9 cellular contexts compared by ENCODE assay signal in the genomic region with DNA sequence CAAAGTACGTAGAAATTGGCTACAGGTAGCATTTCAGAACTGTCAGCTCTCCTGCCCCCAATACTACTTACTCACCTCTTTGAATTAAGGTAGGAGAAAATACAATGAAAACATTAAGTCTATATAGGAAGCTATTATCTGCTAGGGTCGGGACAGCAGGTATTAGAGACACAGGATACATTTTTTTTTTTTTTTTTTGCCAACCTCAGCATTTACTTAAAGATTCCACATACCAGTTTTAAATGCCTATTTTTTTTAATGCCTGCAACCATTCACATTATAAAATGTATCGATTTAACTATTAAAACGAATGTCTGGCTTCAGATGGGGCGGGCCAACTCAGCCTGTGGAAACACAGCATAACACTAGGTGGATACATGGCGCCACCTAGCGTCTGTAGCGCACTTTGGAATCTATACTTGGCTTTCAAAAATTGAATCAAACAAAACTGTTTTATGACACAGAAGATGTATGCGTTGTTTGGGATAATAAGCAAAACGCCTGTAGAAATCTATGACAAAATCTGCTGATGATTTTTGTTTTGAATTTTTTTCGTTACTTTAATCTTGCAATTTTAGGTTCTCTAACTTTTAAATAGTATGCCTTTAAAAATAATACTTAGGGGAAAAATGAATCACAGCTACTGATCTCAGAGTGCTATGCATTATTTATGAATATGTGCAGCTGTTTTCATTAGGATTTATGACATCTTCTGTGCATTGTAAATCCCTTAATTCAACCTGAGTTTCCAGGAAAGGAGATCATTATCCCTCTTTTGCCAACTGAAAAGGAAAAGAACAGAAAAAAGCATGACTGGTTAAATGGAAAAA.
A peak's percentile ranks its signal among the peaks of the same experiment; 100 is the strongest.
DNase-seq lines count a peak whose midpoint lies in the region; ATAC-seq and TF ChIP-seq lines count a peak whose summit lies in the region.
"Had no signal": no experiment of that assay in that cellular context is flagged by ENCODE, and none has a peak within 500 bp of the region (broad histone marks: within the 10 kb centered on the region; RNA-seq: fewer than 3 reads in every experiment).

No MANE protein-coding gene starts in this region.

- H3K9ac ChIP-seq in endodermal cell (ENCODE audit: extremely low read depth, low read length, poor library complexity, severe bottlenecking), result no peak overlapping the region

- no peaks in the 10 kb centered on the region for H3K9me3 Mint-ChIP-seq in activated CD8-positive, alpha-beta T cell treated with anti-CD3 and anti-CD28 coated beads, Interleukin-2, amount 10 ng/mL, durations not matched to agents 7 days and 5 days (ENCODE audit: insufficient read depth)
- H3K9me3 Mint-ChIP-seq in endodermal cell, result no peaks in the 10 kb centered on the region
- H3K9me3 Mint-ChIP-seq: dendritic cell treated with granulocyte-macrophage colony-stimulating factor and Interleukin-4, amounts not matched to agents 40 ng/mL and 50 ng/mL, for 4 days had no signal

- H3K4me1 Mint-ChIP-seq in activated CD8-positive, alpha-beta T cell treated with anti-CD3 and anti-CD28 coated beads, Interleukin-2, amount 10 ng/mL, durations not matched to agents 7 days and 5 days (ENCODE audit: low read depth), result no peaks in the 10 kb centered on the region
- no peaks in the 10 kb centered on the region for H3K4me1 Mint-ChIP-seq in endodermal cell

- CTCF ChIA-PET in activated CD8-positive, alpha-beta T cell treated with anti-CD3 and anti-CD28 coated beads, Interleukin-2, amount 10 ng/mL, durations not matched to agents 7 days and 5 days (lab: Charles Lee), result interaction anchor here (0.8 to 2.8 kb wide), 10 partner anchors 9 to 1142 kb away, joined by 3 to 28 read pairs (median 3); no protein-coding TSS in a partner anchor

- no peaks in the 10 kb centered on the region for H3K36me3 ChIP-seq in endodermal cell (ENCODE audit: control insufficient read depth, insufficient read depth, low read length)

- no peaks in the 10 kb centered on the region for H3K9me3 ChIP-seq in endodermal cell (ENCODE audit: control insufficient read depth, low read length)

- WGBS in endodermal cell (ENCODE audit: insufficient coverage in 1 of 2, insufficient read length in 1 of 2), 2 experiments, result 30 to 35% methylated on average over 4 to 11 of the region's 11 CpGs

- no peaks in the 10 kb centered on the region for H3K4me1 ChIP-seq in endodermal cell (ENCODE audit: control insufficient read depth, insufficient read depth, low read length)

- peak; percentile 74 for DNase-seq in COLO829 (ENCODE audit: low spot score)
- peak; percentile 84 for DNase-seq in NCI-H748 treated with DMSO at 0.1 percent for 48 hours (lab: John Stamatoyannopoulos, UW)
- peak; percentile 83 for DNase-seq in activated CD8-positive, alpha-beta T cell treated with anti-CD3 and anti-CD28 coated beads, Interleukin-2, amount 10 ng/mL, durations not matched to agents 7 days and 5 days
- peak; percentile 86 for DNase-seq in endodermal cell
- DNase-seq in mucosa of gallbladder (ENCODE audit: low spot score), result peak; percentile 71
- DNase-seq in stimulated activated CD8-positive, alpha-beta memory T cell treated with anti-CD3 and anti-CD28 coated beads, Interleukin-7, amount 100 ng/mL, for 1 hour (ENCODE audit: low read depth in 2 of 2), result peak; percentile 28 to 61

- no peak overlapping the region for H3K4me3 ChIP-seq in endodermal cell (ENCODE audit: low read length)

- peak; percentile 96 for TF ChIP-seq CTCF in endodermal cell (conservative IDR thresholded peaks at IDR 0.05)

- no peak overlapping the region for H3K27ac Mint-ChIP-seq in activated CD8-positive, alpha-beta T cell treated with anti-CD3 and anti-CD28 coated beads, Interleukin-2, amount 10 ng/mL, durations not matched to agents 7 days and 5 days
- H3K27ac Mint-ChIP-seq in endodermal cell, result no peak overlapping the region
- H3K27ac Mint-ChIP-seq: dendritic cell treated with granulocyte-macrophage colony-stimulating factor and Interleukin-4, amounts not matched to agents 40 ng/mL and 50 ng/mL, for 4 days had no signal

- no peak overlapping the region for H3K4me3 Mint-ChIP-seq in activated CD8-positive, alpha-beta T cell treated with anti-CD3 and anti-CD28 coated beads, Interleukin-2, amount 10 ng/mL, durations not matched to agents 7 days and 5 days
- H3K4me3 Mint-ChIP-seq in endodermal cell, result no peak overlapping the region
- H3K4me3 Mint-ChIP-seq: dendritic cell treated with granulocyte-macrophage colony-stimulating factor and Interleukin-4, amounts not matched to agents 40 ng/mL and 50 ng/mL, for 4 days had no signal

- no peak overlapping the region for H3K27ac ChIP-seq in endodermal cell (ENCODE audit: low read depth, low read length)

- H3K27me3 Mint-ChIP-seq in activated CD8-positive, alpha-beta T cell treated with anti-CD3 and anti-CD28 coated beads, Interleukin-2, amount 10 ng/mL, durations not matched to agents 7 days and 5 days (ENCODE audit: low read depth), result peaks cover 18% of the 10 kb centered on the region
- H3K27me3 Mint-ChIP-seq in endodermal cell (ENCODE audit: insufficient read depth), result peaks cover 2% of the 10 kb centered on the region

- ATAC-seq in GM19397 (IDR thresholded peaks at IDR 0.05; ENCODE audit: unreplicated experiment) (peak; percentile 85), HG03520 (IDR thresholded peaks at IDR 0.05; ENCODE audit: unreplicated experiment) (peak; percentile 85)
- peak; percentile 81 for ATAC-seq in activated CD8-positive, alpha-beta T cell treated with anti-CD3 and anti-CD28 coated beads, Interleukin-2, amount 10 ng/mL, durations not matched to agents 7 days and 5 days

- no peaks in the 10 kb centered on the region for H3K36me3 Mint-ChIP-seq in activated CD8-positive, alpha-beta T cell treated with anti-CD3 and anti-CD28 coated beads, Interleukin-2, amount 10 ng/mL, durations not matched to agents 7 days and 5 days (ENCODE audit: low read depth)
- no peaks in the 10 kb centered on the region for H3K36me3 Mint-ChIP-seq in endodermal cell (ENCODE audit: low read depth)

- H3K27me3 ChIP-seq in endodermal cell (ENCODE audit: control insufficient read depth, insufficient read depth, low read length, poor library complexity, severe bottlenecking), result no peaks in the 10 kb centered on the region

- POLR2A ChIA-PET in activated CD8-positive, alpha-beta T cell treated with anti-CD3 and anti-CD28 coated beads, Interleukin-2, amount 10 ng/mL, durations not matched to agents 7 days and 5 days (lab: Charles Lee), result no interaction called here
